Comparison of ENCODE assay signal across 6 cellular contexts in genomic region chr7:67452516-67453026, GRCh38.
"Had no signal": no experiment of that assay in that cellular context is flagged by ENCODE, and none has a peak within 500 bp of the region (broad histone marks: within the 10 kb centered on the region; RNA-seq: fewer than 3 reads in every experiment).

No MANE protein-coding gene starts in this region.

- H3K4me2 ChIP-seq: GM23338, KMS-11 had no signal

- H3K4me3 ChIP-seq: GM23338 had no signal

- H3K4me3 Mint-ChIP-seq: GM23338, H9 had no signal

- FAIRE-seq: H54 had no signal

- H3K4me1 Mint-ChIP-seq: GM23338 had no signal

- H2AFZ ChIP-seq: GM23338 had no signal

- ATAC-seq: GM23338 had no signal

- H3K9ac ChIP-seq: KMS-11 had no signal

- DNase-seq: H9, HCEC 1CT, KBM-7 had no signal

- H3K27ac ChIP-seq: KMS-11 had no signal

- H3K27ac Mint-ChIP-seq: GM23338, H9 had no signal
